In the genomic region with DNA sequence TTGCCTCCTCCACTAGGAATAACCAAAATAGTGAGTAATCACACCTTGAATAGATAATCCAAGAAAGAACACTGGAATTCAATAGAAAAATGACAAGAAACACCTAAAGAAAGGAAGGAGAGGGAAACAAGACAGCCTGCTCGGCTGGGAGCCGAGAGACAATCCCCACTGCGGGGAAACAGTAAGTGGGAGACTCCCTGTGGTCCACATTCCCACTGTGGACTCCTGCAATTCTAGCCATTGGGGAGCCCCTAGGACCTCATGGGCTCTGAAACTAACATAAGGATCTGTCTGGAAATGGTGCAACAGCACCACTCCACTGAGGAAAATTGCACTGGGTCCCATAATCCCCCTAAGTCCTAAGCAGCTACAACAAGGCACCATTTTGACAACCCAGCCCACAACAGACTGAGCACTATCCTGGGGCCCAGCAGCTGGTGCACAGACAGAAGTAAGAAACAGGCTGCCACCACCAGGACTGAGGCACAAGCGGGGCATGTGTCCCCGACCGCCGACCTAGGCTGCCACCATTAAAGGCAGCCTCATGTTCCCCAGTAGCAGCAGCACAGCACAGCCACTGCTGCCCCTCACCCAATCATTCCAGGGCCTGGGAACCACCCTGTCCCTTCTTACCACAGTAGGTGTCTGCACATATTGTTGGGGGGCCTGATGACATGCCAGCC, we compare ENCODE assay signal across 1 cellular context.
TF ChIP-seq lines count a peak whose summit lies in the region.

No MANE protein-coding gene starts in this region.

TF ChIP-seq in GM23338, 12 proteins besides CTCF, POLR2A, EP300 and RAD21 (continued from another document):
- TF ChIP-seq EZH2 (IDR thresholded peaks at IDR 0.05; ENCODE audit: low read depth, unreplicated experiment): no peak
- TF ChIP-seq POLR2AphosphoS5 (IDR thresholded peaks at IDR 0.05; ENCODE audit: low read depth): no peak
- TF ChIP-seq EZH2phosphoT487 (IDR thresholded peaks at IDR 0.05; ENCODE audit: unreplicated experiment): no peak
- TF ChIP-seq ZNF114 (CRISPR knock-in tag; IDR thresholded peaks at IDR 0.05): no peak
- no peak for TF ChIP-seq JUNB (IDR thresholded peaks at IDR 0.05; ENCODE audit: unreplicated experiment)
- no peak for TF ChIP-seq ETS1 (IDR thresholded peaks at IDR 0.05)
- no peak for TF ChIP-seq ZNF462 (CRISPR knock-in tag; IDR thresholded peaks at IDR 0.05)
- TF ChIP-seq STAT1 (IDR thresholded peaks at IDR 0.05; ENCODE audit: unreplicated experiment): no peak
- TF ChIP-seq REST (IDR thresholded peaks at IDR 0.05; ENCODE audit: unreplicated experiment): no peak
TF ChIP-seq in GM23338: peak in this region for 0.
